Comparison of ENCODE assay signal across 1 cellular context in the genomic region with DNA sequence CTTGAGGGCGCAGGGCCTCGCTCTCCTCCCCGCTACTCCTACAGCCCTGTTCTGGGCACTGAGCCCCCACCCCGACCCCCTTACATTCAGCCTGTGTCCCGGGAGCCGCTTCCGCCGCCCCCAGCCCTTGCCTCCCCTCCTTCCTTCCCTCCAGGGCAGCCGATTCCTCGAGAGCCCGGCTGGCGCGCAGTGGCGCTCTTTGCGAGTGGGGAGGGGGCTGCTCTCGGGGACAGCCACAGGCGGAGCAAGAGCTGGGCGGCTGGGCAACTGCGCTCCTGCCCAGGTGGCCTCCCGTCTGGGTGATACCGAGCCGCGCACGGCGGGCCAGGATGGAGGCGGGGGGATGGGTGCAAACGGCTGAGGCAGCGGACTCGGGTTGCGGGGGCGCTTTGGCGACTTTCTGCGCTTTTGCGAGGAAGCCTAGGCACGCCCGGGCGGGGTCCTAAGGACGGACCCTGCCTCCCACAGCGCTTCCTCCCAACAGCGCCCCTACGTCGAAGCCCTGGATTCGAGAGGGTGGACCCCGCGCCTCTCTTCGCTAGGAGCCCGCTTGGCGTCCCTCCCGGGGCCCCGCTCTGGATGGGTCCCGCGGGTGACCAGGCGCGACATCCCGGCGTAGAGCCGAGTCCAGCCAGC.
A peak's percentile ranks its signal among the peaks of the same experiment; 100 is the strongest.
TF ChIP-seq lines count a peak whose summit lies in the region.

No MANE protein-coding gene starts in this region.

TF ChIP-seq in HepG2, 621 proteins besides CTCF, POLR2A, EP300 and RAD21 (continued from another document and continues in another):
- TF ChIP-seq ZMAT5 (CRISPR knock-in tag; IDR thresholded peaks at IDR 0.05; ENCODE audit: borderline replicate concordance, low read depth) (no peak), HES4 (CRISPR knock-in tag; IDR thresholded peaks at IDR 0.05; ENCODE audit: borderline replicate concordance) (0 out of 2 replicates have a peak, but pooled peaks have one; percentile 31), ZSCAN21 (CRISPR knock-in tag; IDR thresholded peaks at IDR 0.05; ENCODE audit: borderline replicate concordance) (0 out of 2 replicates have a peak, but pooled peaks have one; percentile 26), RNF2 (conservative IDR thresholded peaks at IDR 0.05; ENCODE audit: low read depth) (no peak), LCORL (IDR thresholded peaks at IDR 0.05) (no peak), LCORL (CRISPR knock-in tag; IDR thresholded peaks at IDR 0.05) (peak; percentile 38), ZNF788 (CRISPR knock-in tag; IDR thresholded peaks at IDR 0.05; ENCODE audit: borderline replicate concordance) (peak; percentile 28; the same call in 1 of the 2 replicates), SNAI1 (CRISPR knock-in tag; IDR thresholded peaks at IDR 0.05; ENCODE audit: borderline replicate concordance) (no peak), EED (CRISPR knock-in tag; IDR thresholded peaks at IDR 0.05) (no peak), GABPB1 (CRISPR knock-in tag; IDR thresholded peaks at IDR 0.05) (peak; percentile 49; the same call in 1 of the 2 replicates), ZNF205 (CRISPR knock-in tag; IDR thresholded peaks at IDR 0.05) (peak; percentile 34; the same call in 1 of the 2 replicates), WIZ (CRISPR knock-in tag; IDR thresholded peaks at IDR 0.05) (peak; percentile 35; the same call in 1 of the 2 replicates), ZNF703 (CRISPR knock-in tag; IDR thresholded peaks at IDR 0.05; ENCODE audit: borderline replicate concordance) (0 out of 2 replicates have a peak, but pooled peaks have one; percentile 8), CCDC6 (CRISPR knock-in tag; IDR thresholded peaks at IDR 0.05) (no peak), SPEN (CRISPR knock-in tag; IDR thresholded peaks at IDR 0.05; ENCODE audit: low read depth) (peak; percentile 21; the same call in 1 of the 2 replicates), ARNTL (CRISPR knock-in tag; IDR thresholded peaks at IDR 0.05) (0 out of 2 replicates have a peak, but pooled peaks have one; percentile 0), STAT6 (CRISPR knock-in tag; IDR thresholded peaks at IDR 0.05; ENCODE audit: borderline replicate concordance) (0 out of 2 replicates have a peak, but pooled peaks have one; percentile 28), FOXP4 (CRISPR knock-in tag; IDR thresholded peaks at IDR 0.05) (peak; percentile 43; the same call in 1 of the 2 replicates), SSRP1 (CRISPR knock-in tag; IDR thresholded peaks at IDR 0.05) (no peak), HOXA5 (CRISPR knock-in tag; IDR thresholded peaks at IDR 0.05) (0 out of 2 replicates have a peak, but pooled peaks have one; percentile 63), KAT8 (CRISPR knock-in tag; IDR thresholded peaks at IDR 0.05) (0 out of 2 replicates have a peak, but pooled peaks have one; percentile 17), ZNF768 (CRISPR knock-in tag; IDR thresholded peaks at IDR 0.05) (0 out of 2 replicates have a peak, but pooled peaks have one; percentile 0), ATF3 (CRISPR knock-in tag; IDR thresholded peaks at IDR 0.05) (0 out of 2 replicates have a peak, but pooled peaks have one; percentile 2), ZNF773 (CRISPR knock-in tag; IDR thresholded peaks at IDR 0.05; ENCODE audit: borderline replicate concordance) (0 out of 2 replicates have a peak, but pooled peaks have one; percentile 32), HNF4A (CRISPR knock-in tag; IDR thresholded peaks at IDR 0.05) (0 out of 2 replicates have a peak, but pooled peaks have one; percentile 15), ZBTB39 (CRISPR knock-in tag; IDR thresholded peaks at IDR 0.05) (no peak), MZF1 (CRISPR knock-in tag; IDR thresholded peaks at IDR 0.05; ENCODE audit: borderline replicate concordance) (no peak), SALL1 (CRISPR knock-in tag; IDR thresholded peaks at IDR 0.05) (peak; percentile 21), ZNF800 (CRISPR knock-in tag; IDR thresholded peaks at IDR 0.05) (peak; percentile 94), KLF12 (CRISPR knock-in tag; IDR thresholded peaks at IDR 0.05; ENCODE audit: borderline replicate concordance) (peak; percentile 68), GATAD2A (CRISPR knock-in tag; IDR thresholded peaks at IDR 0.05) (peak; percentile 15; the same call in 1 of the 2 replicates), ZNF598 (CRISPR knock-in tag; IDR thresholded peaks at IDR 0.05; ENCODE audit: borderline replicate concordance) (peak; percentile 75; the same call in 1 of the 2 replicates)
- TF ChIP-seq, protein P1, sequence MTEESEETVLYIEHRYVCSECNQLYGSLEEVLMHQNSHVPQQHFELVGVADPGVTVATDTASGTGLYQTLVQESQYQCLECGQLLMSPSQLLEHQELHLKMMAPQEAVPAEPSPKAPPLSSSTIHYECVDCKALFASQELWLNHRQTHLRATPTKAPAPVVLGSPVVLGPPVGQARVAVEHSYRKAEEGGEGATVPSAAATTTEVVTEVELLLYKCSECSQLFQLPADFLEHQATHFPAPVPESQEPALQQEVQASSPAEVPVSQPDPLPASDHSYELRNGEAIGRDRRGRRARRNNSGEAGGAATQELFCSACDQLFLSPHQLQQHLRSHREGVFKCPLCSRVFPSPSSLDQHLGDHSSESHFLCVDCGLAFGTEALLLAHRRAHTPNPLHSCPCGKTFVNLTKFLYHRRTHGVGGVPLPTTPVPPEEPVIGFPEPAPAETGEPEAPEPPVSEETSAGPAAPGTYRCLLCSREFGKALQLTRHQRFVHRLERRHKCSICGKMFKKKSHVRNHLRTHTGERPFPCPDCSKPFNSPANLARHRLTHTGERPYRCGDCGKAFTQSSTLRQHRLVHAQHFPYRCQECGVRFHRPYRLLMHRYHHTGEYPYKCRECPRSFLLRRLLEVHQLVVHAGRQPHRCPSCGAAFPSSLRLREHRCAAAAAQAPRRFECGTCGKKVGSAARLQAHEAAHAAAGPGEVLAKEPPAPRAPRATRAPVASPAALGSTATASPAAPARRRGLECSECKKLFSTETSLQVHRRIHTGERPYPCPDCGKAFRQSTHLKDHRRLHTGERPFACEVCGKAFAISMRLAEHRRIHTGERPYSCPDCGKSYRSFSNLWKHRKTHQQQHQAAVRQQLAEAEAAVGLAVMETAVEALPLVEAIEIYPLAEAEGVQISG (CRISPR knock-in tag; IDR thresholded peaks at IDR 0.05): peak; percentile 43
- TF ChIP-seq, protein P2, sequence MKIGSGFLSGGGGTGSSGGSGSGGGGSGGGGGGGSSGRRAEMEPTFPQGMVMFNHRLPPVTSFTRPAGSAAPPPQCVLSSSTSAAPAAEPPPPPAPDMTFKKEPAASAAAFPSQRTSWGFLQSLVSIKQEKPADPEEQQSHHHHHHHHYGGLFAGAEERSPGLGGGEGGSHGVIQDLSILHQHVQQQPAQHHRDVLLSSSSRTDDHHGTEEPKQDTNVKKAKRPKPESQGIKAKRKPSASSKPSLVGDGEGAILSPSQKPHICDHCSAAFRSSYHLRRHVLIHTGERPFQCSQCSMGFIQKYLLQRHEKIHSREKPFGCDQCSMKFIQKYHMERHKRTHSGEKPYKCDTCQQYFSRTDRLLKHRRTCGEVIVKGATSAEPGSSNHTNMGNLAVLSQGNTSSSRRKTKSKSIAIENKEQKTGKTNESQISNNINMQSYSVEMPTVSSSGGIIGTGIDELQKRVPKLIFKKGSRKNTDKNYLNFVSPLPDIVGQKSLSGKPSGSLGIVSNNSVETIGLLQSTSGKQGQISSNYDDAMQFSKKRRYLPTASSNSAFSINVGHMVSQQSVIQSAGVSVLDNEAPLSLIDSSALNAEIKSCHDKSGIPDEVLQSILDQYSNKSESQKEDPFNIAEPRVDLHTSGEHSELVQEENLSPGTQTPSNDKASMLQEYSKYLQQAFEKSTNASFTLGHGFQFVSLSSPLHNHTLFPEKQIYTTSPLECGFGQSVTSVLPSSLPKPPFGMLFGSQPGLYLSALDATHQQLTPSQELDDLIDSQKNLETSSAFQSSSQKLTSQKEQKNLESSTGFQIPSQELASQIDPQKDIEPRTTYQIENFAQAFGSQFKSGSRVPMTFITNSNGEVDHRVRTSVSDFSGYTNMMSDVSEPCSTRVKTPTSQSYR (CRISPR knock-in tag; IDR thresholded peaks at IDR 0.05; ENCODE audit: borderline replicate concordance): peak; percentile 62; the same call in 1 of the 2 replicates
- TF ChIP-seq, protein P3, sequence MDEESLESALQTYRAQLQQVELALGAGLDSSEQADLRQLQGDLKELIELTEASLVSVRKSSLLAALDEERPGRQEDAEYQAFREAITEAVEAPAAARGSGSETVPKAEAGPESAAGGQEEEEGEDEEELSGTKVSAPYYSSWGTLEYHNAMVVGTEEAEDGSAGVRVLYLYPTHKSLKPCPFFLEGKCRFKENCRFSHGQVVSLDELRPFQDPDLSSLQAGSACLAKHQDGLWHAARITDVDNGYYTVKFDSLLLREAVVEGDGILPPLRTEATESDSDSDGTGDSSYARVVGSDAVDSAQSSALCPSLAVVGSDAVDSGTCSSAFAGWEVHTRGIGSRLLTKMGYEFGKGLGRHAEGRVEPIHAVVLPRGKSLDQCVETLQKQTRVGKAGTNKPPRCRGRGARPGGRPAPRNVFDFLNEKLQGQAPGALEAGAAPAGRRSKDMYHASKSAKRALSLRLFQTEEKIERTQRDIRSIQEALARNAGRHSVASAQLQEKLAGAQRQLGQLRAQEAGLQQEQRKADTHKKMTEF (CRISPR knock-in tag; IDR thresholded peaks at IDR 0.05): peak; percentile 8; the same call in 1 of the 2 replicates
